Comparison of ENCODE assay signal across 3 cellular contexts in genomic region chr7:5470167-5470532, GRCh38.
TF ChIP-seq lines count a peak whose summit lies in the region.

No MANE protein-coding gene starts in this region.

TF ChIP-seq in A549, 52 proteins besides CTCF, POLR2A, EP300 and RAD21:
- no peak for TF ChIP-seq TP53 (CRISPR knock-in tag; IDR thresholded peaks at IDR 0.05)
- TF ChIP-seq RCOR1 (IDR thresholded peaks at IDR 0.05; ENCODE audit: low read depth, low read length): no peak
- TF ChIP-seq SMC3 (IDR thresholded peaks at IDR 0.05): no peak
TF ChIP-seq in A549: peak in this region for 0.

TF ChIP-seq in HCT116, 20 proteins besides CTCF, POLR2A, EP300 and RAD21:
- TF ChIP-seq ATF3 (IDR thresholded peaks at IDR 0.05) (no peak), CEBPB (IDR thresholded peaks at IDR 0.05; ENCODE audit: low read depth) (no peak), JUND (IDR thresholded peaks at IDR 0.05) (no peak), EZH2phosphoT487 (IDR thresholded peaks at IDR 0.05; ENCODE audit: borderline replicate concordance) (no peak), FOSL1 (IDR thresholded peaks at IDR 0.05; ENCODE audit: low read depth) (no peak), SRF (IDR thresholded peaks at IDR 0.05; ENCODE audit: low read depth) (no peak)

TF ChIP-seq in K562, 482 proteins besides CTCF, POLR2A, EP300 and RAD21:
- TF ChIP-seq HNRNPL (IDR thresholded peaks at IDR 0.05; ENCODE audit: low read depth, low read length) (0 out of 2 replicates have a peak, but pooled peaks have one; percentile 25), ZNF699 (CRISPR knock-in tag; IDR thresholded peaks at IDR 0.05; ENCODE audit: insufficient replicate concordance) (no peak), E4F1 (CRISPR knock-in tag; IDR thresholded peaks at IDR 0.05; ENCODE audit: borderline replicate concordance) (no peak), ZNF57 (CRISPR knock-in tag; IDR thresholded peaks at IDR 0.05) (no peak), LARP7 (IDR thresholded peaks at IDR 0.05) (no peak)
